ENCODE assay signal across 18 cellular contexts in the genomic region with DNA sequence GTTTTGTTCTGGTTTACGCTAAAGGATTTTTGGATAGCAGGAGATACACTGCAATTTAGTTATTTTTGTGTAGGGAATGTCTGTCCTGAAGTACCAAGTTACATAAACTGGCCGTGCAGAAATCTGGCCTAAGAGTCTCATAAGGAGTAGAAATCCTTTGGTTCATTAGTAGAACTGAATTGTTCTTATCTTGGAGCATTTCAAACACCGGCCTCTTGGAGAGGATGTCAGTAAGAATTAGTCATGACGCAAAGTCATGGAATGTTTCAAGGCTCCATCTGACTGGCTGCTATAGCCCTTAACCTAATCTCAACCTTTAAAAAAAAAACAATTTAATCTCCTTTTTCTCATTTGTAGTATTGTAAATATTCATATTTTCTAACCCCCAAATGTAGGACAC. TPM values are rescaled to one million over a fixed set of nuclear protein-coding genes. Genes with fewer than 3 reads are reported as not detected.
DNase-seq lines count a peak whose midpoint lies in the region; ATAC-seq and TF ChIP-seq lines count a peak whose summit lies in the region.
"Had no signal": no experiment of that assay in that cellular context is flagged by ENCODE, and none has a peak within 500 bp of the region (broad histone marks: within the 10 kb centered on the region; RNA-seq: fewer than 3 reads in every experiment).

No MANE protein-coding gene starts in this region.

- peak in 1 of 2 donors; percentile 42 for TF ChIP-seq POLR2A in thyroid gland (IDR thresholded peaks at IDR 0.05)

- no peaks in the 10 kb centered on the region for H3K4me1 Mint-ChIP-seq in mesothelial cell of epicardium

- peak; percentile 60 for DNase-seq in brain microvascular endothelial cell
- DNase-seq in Right ventricle myocardium superior, result no peak
- DNase-seq in mesothelial cell of epicardium (ENCODE audit: low spot score in 2 of 2, unreplicated experiment in 2 of 2), result no peak
- DNase-seq in thyroid gland, result peak; percentile 60 to 65
- DNase-seq in RWPE1 (ENCODE audit: low spot score), result no peak
- no peak for DNase-seq in NCI-H2196 treated with DMSO at 0.1 percent for 48 hours (lab: John Stamatoyannopoulos, UW; ENCODE audit: unreplicated experiment)
- DNase-seq in DMS153 treated with DMSO at 0.1 percent for 48 hours (lab: John Stamatoyannopoulos, UW; ENCODE audit: unreplicated experiment), result no peak
- DNase-seq: activated CD4-positive, alpha-beta T cell treated with anti-CD3 and anti-CD28 coated beads for 48 hours; activated effector memory CD4-positive, alpha-beta T cell treated with anti-CD3 and anti-CD28 coated beads, Interleukin-2, amount 50 U/mL, for 16 hours; DMS79 treated with DMSO at 0.1 percent for 48 hours; KBM-7; NCI-H187; NCI-H345; occipital lobe; stimulated activated naive CD8-positive, alpha-beta T cell treated with anti-CD3 and anti-CD28 coated beads, Interleukin-15, Interleukin-2, amounts not matched to agents 100 U/mL and 50 U/mL, for 24 hours had no signal

- H3K27ac ChIP-seq in brain microvascular endothelial cell (no peak overlapping the region), thyroid gland (peak overlapping the region; percentile 80 to 97 (median 94)), RWPE1 (no peak overlapping the region)
- H3K27ac ChIP-seq: HL-60 had no signal

- CTCF ChIA-PET in RWPE1 (lab: Yijun Ruan, JAX), result no interaction called here

- intact Hi-C loops in Right ventricle myocardium superior (cut with DNase I), result no loop called here
- intact Hi-C loops in thyroid gland (cut with DNase I), result no loop called here

- in situ Hi-C loops in brain microvascular endothelial cell (cut with HindIII; ENCODE audit: low pct_ligation_motif_present, low sequenced_read_pairs), result no loop called here

- 15 to 23% methylated on average over 4 of the region's 4 CpGs for WGBS in thyroid gland, 2 donors

- POLR2A ChIA-PET in RWPE1 (lab: Yijun Ruan, JAX; ENCODE audit: low non-redundant PET), result no interaction called here

- H3K4me1 ChIP-seq in thyroid gland, result peaks cover 36 to 48% of the 10 kb centered on the region in 2 donors

- no peaks in the 10 kb centered on the region for H3K36me3 ChIP-seq in brain microvascular endothelial cell (replicated peaks)
- H3K36me3 ChIP-seq in thyroid gland, result no peaks in the 10 kb centered on the region
- H3K36me3 ChIP-seq: adrenal gland had no signal

- TF ChIP-seq CTCF in brain microvascular endothelial cell (IDR thresholded peaks at IDR 0.05; ENCODE audit: low read depth, low read length, missing control alignments) (no peak), mesothelial cell of epicardium (IDR thresholded peaks at IDR 0.05; ENCODE audit: unreplicated experiment) (no peak), thyroid gland (IDR thresholded peaks at IDR 0.05) (no peak), RWPE1 (conservative IDR thresholded peaks at IDR 0.05; ENCODE audit: low read depth) (no peak)

- ATAC-seq in Right ventricle myocardium superior (ENCODE audit: poor library complexity) (peak; percentile 66), GM21717 (IDR thresholded peaks at IDR 0.05; ENCODE audit: unreplicated experiment) (no peak)
- ATAC-seq: stimulated activated naive CD8-positive, alpha-beta T cell treated with anti-CD3 and anti-CD28 coated beads, Interleukin-15, Interleukin-2, amounts not matched to agents 100 U/mL and 50 U/mL, for 24 hours had no signal

- no peaks in the 10 kb centered on the region for H3K27me3 Mint-ChIP-seq in mesothelial cell of epicardium (ENCODE audit: low read depth)

- peak overlapping the region; percentile 33 for H3K27ac Mint-ChIP-seq in mesothelial cell of epicardium

- no peaks in the 10 kb centered on the region for H3K9me3 ChIP-seq in thyroid gland
- H3K9me3 ChIP-seq: adrenal gland had no signal

- H3K4me3 ChIP-seq in brain microvascular endothelial cell (ENCODE audit: low read depth, low read length) (no peak overlapping the region), thyroid gland (replicated peaks in 1 of 3) (no peak overlapping the region)
- H3K4me3 ChIP-seq: adrenal gland had no signal

- no peak overlapping the region for H3K4me3 Mint-ChIP-seq in mesothelial cell of epicardium

- no peaks in the 10 kb centered on the region for H3K9me3 Mint-ChIP-seq in mesothelial cell of epicardium

- H3K27me3 ChIP-seq in brain microvascular endothelial cell (replicated peaks) (no peaks in the 10 kb centered on the region), thyroid gland (no peaks in the 10 kb centered on the region)
- H3K27me3 ChIP-seq: adrenal gland had no signal

- H3K36me3 Mint-ChIP-seq in mesothelial cell of epicardium, result no peaks in the 10 kb centered on the region

RNA-seq across cellular contexts. Expression of gene PDLIM3, which starts 15.2 kb away (rescaled TPM):
- total RNA-seq in Right ventricle myocardium superior (208 TPM), mesothelial cell of epicardium (8.4 to 11.2 TPM (median 9.2 TPM) in 3 replicates), thyroid gland (100 to 1,000 TPM; 124 to 411 (median 252) TPM)

RNA-seq across cellular contexts. Expression of gene CCDC110, which starts 48.6 kb away (rescaled TPM):
- total RNA-seq in Right ventricle myocardium superior (1.6 TPM), mesothelial cell of epicardium (0.84 to 2.0 TPM (median 1.0 TPM) in 3 replicates), thyroid gland (10 to 100 TPM in 2 of 4 donors, 1 to 10 TPM in 2; 6.8 to 22.1 (median 10.4) TPM)

Comparison
In these comparisons a context has a peak if more than half of its experiments do, and no peak if none do; other contexts are left out.
1. DNase-seq: peak in brain microvascular endothelial cell (single experiment) and thyroid gland (2 of 2); none in Right ventricle myocardium superior (single experiment), mesothelial cell of epicardium (0 of 2), RWPE1 (single experiment), NCI-H2196 treated with DMSO at 0.1 percent for 48 hours (single experiment) and DMS153 treated with DMSO at 0.1 percent for 48 hours (single experiment).
2. H3K27ac ChIP-seq: peak in thyroid gland (3 of 3); none in brain microvascular endothelial cell (single experiment) and RWPE1 (single experiment).
3. RNA of gene PDLIM3, which starts 15.2 kb away (total RNA-seq): 124 to 411 TPM in thyroid gland and 208 TPM in Right ventricle myocardium superior (single experiment); 8.4 to 11.2 TPM in mesothelial cell of epicardium; every median in the first group is over 10 times any median in the second.